ENCODE assay signal across 20 cellular contexts in genomic region chr1:222060247-222060851, GRCh38.
"Had no signal": no experiment of that assay in that cellular context is flagged by ENCODE, and none has a peak within 500 bp of the region (broad histone marks: within the 10 kb centered on the region; RNA-seq: fewer than 3 reads in every experiment).

No MANE protein-coding gene starts in this region.

- ATAC-seq: activated CD4-positive, alpha-beta T cell treated with anti-CD3 and anti-CD28 coated beads for 36 hours; activated naive CD4-positive, alpha-beta T cell treated with anti-CD3 and anti-CD28 coated beads, Interleukin-2, amount 50 U/mL, for 72 hours; activated T-cell treated with anti-CD3 and anti-CD28 coated beads, Interleukin-2, amount 50 U/mL, for 72 hours; left lung had no signal

- H3K36me3 ChIP-seq: breast epithelium, esophagus squamous epithelium, left lung, neutrophil, ovary, prostate gland, suprapubic skin, tibial artery had no signal

- H3K27me3 ChIP-seq: breast epithelium, esophagus squamous epithelium, left lung, neutrophil, ovary, suprapubic skin, tibial artery had no signal

- H3K9me3 ChIP-seq: neutrophil, ovary, prostate gland, suprapubic skin had no signal

- H3K27me3 Mint-ChIP-seq: activated CD4-positive, alpha-beta T cell treated with anti-CD3 and anti-CD28 coated beads for 36 hours had no signal

- H3K27ac ChIP-seq: esophagus squamous epithelium, left lung, neutrophil, ovary, prostate gland, suprapubic skin, tibial artery had no signal

- DNase-seq: activated CD4-positive, alpha-beta T cell treated with anti-CD3 and anti-CD28 coated beads for 36 hours; activated CD4-positive, CD25-positive, alpha-beta regulatory T cell; activated naive CD4-positive, alpha-beta T cell; activated T-cell treated with anti-CD3 and anti-CD28 coated beads for 4 hours; activated T-cell treated with anti-CD3 and anti-CD28 coated beads, Interleukin-2, amount 50 U/mL, for 72 hours; central memory CD4-positive, alpha-beta T cell; esophagus squamous epithelium; left lung; naive B cell; nephron progenitor cell; ovary; stimulated activated CD4-positive, alpha-beta T cell treated with anti-CD3 and anti-CD28 coated beads, Interleukin-15, amount 100 ng/mL, for 24 hours; stimulated activated CD4-positive, alpha-beta T cell treated with anti-CD3 and anti-CD28 coated beads, Interleukin-2, amount 100 ng/mL, for 24 hours; stimulated activated naive CD4-positive, alpha-beta T cell; tibial artery had no signal

- H3K4me3 Mint-ChIP-seq: activated CD4-positive, alpha-beta T cell treated with anti-CD3 and anti-CD28 coated beads for 36 hours; activated T-cell treated with anti-CD3 and anti-CD28 coated beads, Interleukin-2, amount 50 U/mL, for 72 hours; naive B cell; nephron progenitor cell had no signal

- H3K4me3 ChIP-seq: breast epithelium, esophagus squamous epithelium, left lung, ovary, prostate gland, suprapubic skin, tibial artery had no signal

- H3K4me1 Mint-ChIP-seq: naive B cell had no signal

- H3K27ac Mint-ChIP-seq: activated CD4-positive, alpha-beta T cell treated with anti-CD3 and anti-CD28 coated beads for 36 hours; activated naive CD4-positive, alpha-beta T cell treated with anti-CD3 and anti-CD28 coated beads, Interleukin-2, amount 50 U/mL, for 72 hours; activated T-cell treated with anti-CD3 and anti-CD28 coated beads, Interleukin-2, amount 50 U/mL, for 72 hours; naive B cell; nephron progenitor cell had no signal

- H3K4me1 ChIP-seq: breast epithelium, esophagus squamous epithelium, left lung, prostate gland, suprapubic skin, tibial artery had no signal
